Comparison of ENCODE assay signal across 1 cellular context in the genomic region with DNA sequence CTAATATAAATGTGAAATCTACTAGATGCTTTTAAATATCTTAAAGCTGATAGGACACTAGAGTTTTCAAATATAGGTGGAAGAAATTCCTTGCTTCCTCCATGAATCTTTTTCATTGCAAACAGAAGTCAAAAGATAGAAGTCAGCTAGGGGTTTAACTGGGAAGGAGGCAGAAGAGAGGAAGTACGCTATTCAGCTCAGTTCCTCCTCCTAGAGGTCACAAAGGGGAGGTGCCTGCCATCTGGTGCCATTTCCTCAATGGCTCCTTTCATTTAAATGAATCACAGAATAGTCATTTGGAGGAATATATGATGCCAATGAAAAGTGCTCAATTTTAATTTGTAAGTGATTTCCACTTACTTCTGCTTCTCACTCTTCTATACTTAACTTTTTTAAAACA.
TF ChIP-seq lines count a peak whose summit lies in the region.

No MANE protein-coding gene starts in this region.

TF ChIP-seq in IMR-90, 13 proteins besides CTCF, POLR2A, EP300 and RAD21 (continued from another document):
- TF ChIP-seq, protein P1, sequence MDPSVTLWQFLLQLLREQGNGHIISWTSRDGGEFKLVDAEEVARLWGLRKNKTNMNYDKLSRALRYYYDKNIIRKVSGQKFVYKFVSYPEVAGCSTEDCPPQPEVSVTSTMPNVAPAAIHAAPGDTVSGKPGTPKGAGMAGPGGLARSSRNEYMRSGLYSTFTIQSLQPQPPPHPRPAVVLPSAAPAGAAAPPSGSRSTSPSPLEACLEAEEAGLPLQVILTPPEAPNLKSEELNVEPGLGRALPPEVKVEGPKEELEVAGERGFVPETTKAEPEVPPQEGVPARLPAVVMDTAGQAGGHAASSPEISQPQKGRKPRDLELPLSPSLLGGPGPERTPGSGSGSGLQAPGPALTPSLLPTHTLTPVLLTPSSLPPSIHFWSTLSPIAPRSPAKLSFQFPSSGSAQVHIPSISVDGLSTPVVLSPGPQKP (IDR thresholded peaks at IDR 0.05; ENCODE audit: borderline replicate concordance, low read depth, low read length), result no peak
- TF ChIP-seq BHLHE40 (IDR thresholded peaks at IDR 0.05; ENCODE audit: low read depth, low read length), result no peak
